8 cellular contexts compared by ENCODE assay signal in the genomic region with DNA sequence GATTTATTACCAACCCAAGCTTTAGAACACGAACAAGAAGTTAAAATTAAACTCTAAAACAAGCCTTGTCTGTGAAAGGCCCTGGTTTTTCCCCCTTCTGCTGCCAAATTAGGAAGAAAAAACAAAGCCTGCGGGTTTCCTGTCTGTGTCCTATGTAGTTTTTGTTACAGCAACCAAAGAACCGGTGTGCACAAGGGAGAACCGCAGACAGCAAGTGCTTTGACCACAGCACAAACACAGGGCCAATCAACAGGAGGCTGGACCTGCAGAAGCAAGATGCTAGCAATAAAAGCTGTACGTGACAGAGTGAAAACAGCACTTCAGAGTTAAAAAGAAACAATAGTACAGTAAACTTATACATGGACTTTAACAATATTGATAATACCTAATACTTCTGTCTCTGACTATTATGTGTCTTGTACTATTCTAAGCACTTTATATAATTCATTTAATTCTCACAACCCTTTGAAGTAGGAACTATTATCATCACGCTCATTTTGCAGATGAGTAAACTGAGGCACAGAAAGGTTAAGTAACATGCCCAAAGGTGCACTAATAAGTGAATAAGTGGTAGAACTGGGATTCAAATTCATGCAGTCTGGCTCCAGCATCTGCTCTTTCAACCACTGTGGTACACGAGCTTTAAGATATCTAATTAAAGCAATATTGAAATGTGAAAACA.
DNase-seq lines count a peak whose midpoint lies in the region; ATAC-seq and TF ChIP-seq lines count a peak whose summit lies in the region.

No MANE protein-coding gene starts in this region.

- no peak for TF ChIP-seq CTCF in WTC11 (IDR thresholded peaks at IDR 0.05)
- TF ChIP-seq CTCF in dorsolateral prefrontal cortex (IDR thresholded peaks at IDR 0.05 in 54 of 56, conservative IDR thresholded peaks at IDR 0.05 in 2 of 56; ENCODE audit: low read depth in 1 of 56, partially characterized antibody in 56 of 56), result no peak

- H3K27me3 Mint-ChIP-seq in CD8-positive, alpha-beta memory T cell, result no peaks in the 10 kb centered on the region
- no peaks in the 10 kb centered on the region for H3K27me3 Mint-ChIP-seq in WTC11 (ENCODE audit: low read depth)
- no peaks in the 10 kb centered on the region for H3K27me3 Mint-ChIP-seq in naive thymus-derived CD8-positive, alpha-beta T cell

- H3K27ac Mint-ChIP-seq in CD8-positive, alpha-beta memory T cell, result peak overlapping the region; percentile 73 to 100 (median 96)
- peak overlapping the region; percentile 98 for H3K27ac Mint-ChIP-seq in WTC11
- H3K27ac Mint-ChIP-seq in naive thymus-derived CD8-positive, alpha-beta T cell, result peak overlapping the region in 9 of 10 donors; percentile 93 to 100 (median 99)

- H3K27ac ChIP-seq in CD8-positive, alpha-beta memory T cell (ENCODE audit: low read depth, low read length), result peak overlapping the region; percentile 71
- peak overlapping the region in 58 of 59 donors; percentile 40 to 93 (median 86) for H3K27ac ChIP-seq in dorsolateral prefrontal cortex

- peaks cover 94% of the 10 kb centered on the region for H3K4me1 ChIP-seq in CD8-positive, alpha-beta memory T cell (ENCODE audit: insufficient read depth, low read length)

- DNase-seq in CD8-positive, alpha-beta memory T cell, result peak; percentile 56 to 92 (median 86)
- no peak for DNase-seq in WTC11 (ENCODE audit: low spot score)
- peak in 1 of 10 donors; percentile 26 for DNase-seq in dorsolateral prefrontal cortex
- peak; percentile 43 to 90 (median 84) for DNase-seq in naive thymus-derived CD8-positive, alpha-beta T cell
- no peak for DNase-seq in NCI-H226
- no peak for DNase-seq in NCI-H187 (lab: John Stamatoyannopoulos, UW)

- H3K36me3 ChIP-seq in CD8-positive, alpha-beta memory T cell (ENCODE audit: insufficient read depth, low read length), result no peaks in the 10 kb centered on the region

- POLR2A ChIA-PET in CD8-positive, alpha-beta memory T cell (lab: Charles Lee), result interaction anchor here (0.9 to 4.5 kb wide), 15 partner anchors 10 to 66 kb away, joined by 3 to 48 read pairs (median 9); a partner anchor contains a TSS
- POLR2A ChIA-PET in WTC11 (lab: Charles Lee), result no interaction called here
- POLR2A ChIA-PET in naive thymus-derived CD8-positive, alpha-beta T cell (lab: Charles Lee), result interaction anchor here (0.9 to 16.9 kb wide), 18 partner anchors 9 to 61 kb away, joined by 3 to 373 read pairs (median 14); a partner anchor contains a TSS

- intact Hi-C loops in dorsolateral prefrontal cortex (cut with DNase I), result loop anchor here (5.0 kb wide), 1 partner anchor 67 kb away; a partner anchor contains a TSS

- CTCF ChIA-PET in CD8-positive, alpha-beta memory T cell (lab: Charles Lee), result interaction anchor here (0.9 to 5.5 kb wide), 14 partner anchors 10 to 72 kb away, joined by 3 to 69 read pairs (median 4); a partner anchor contains a TSS
- CTCF ChIA-PET in WTC11 (lab: Charles Lee), result interaction anchor here (1.0 to 5.1 kb wide), 3 partner anchors 66 to 189 kb away, joined by 3 to 33 read pairs (median 10); a partner anchor contains a TSS

- peaks cover 4 to 28% (median 21%) of the 10 kb centered on the region in 3 donors for H3K36me3 Mint-ChIP-seq in CD8-positive, alpha-beta memory T cell
- H3K36me3 Mint-ChIP-seq in WTC11, result peaks cover 23% of the 10 kb centered on the region
- peaks cover 4 to 20% (median 15%) of the 10 kb centered on the region in 3 donors for H3K36me3 Mint-ChIP-seq in naive thymus-derived CD8-positive, alpha-beta T cell

- H3K27me3 ChIP-seq in CD8-positive, alpha-beta memory T cell (ENCODE audit: insufficient read depth, low read length, poor library complexity, severe bottlenecking), result no peaks in the 10 kb centered on the region
- no peaks in the 10 kb centered on the region for H3K27me3 ChIP-seq in dorsolateral prefrontal cortex

- H3K9me3 Mint-ChIP-seq in CD8-positive, alpha-beta memory T cell, result no peaks in the 10 kb centered on the region
- no peaks in the 10 kb centered on the region for H3K9me3 Mint-ChIP-seq in WTC11
- H3K9me3 Mint-ChIP-seq in naive thymus-derived CD8-positive, alpha-beta T cell, result peaks cover 0 to 1% (median 0%) of the 10 kb centered on the region in 9 donors

- H3K4me1 Mint-ChIP-seq in CD8-positive, alpha-beta memory T cell, result peaks cover 91 to 100% (median 98%) of the 10 kb centered on the region in 3 donors
- H3K4me1 Mint-ChIP-seq in WTC11, result peaks cover 80% of the 10 kb centered on the region
- peaks cover 43 to 98% (median 90%) of the 10 kb centered on the region in 4 donors for H3K4me1 Mint-ChIP-seq in naive thymus-derived CD8-positive, alpha-beta T cell

- H3K4me3 ChIP-seq in CD8-positive, alpha-beta memory T cell (ENCODE audit: low read length), result peak overlapping the region; percentile 64
- H3K4me3 ChIP-seq in dorsolateral prefrontal cortex, result peak overlapping the region in 4 of 59 donors; percentile 24 to 37 (median 28)

- ATAC-seq in GM19438 (IDR thresholded peaks at IDR 0.05; ENCODE audit: low read depth, unreplicated experiment) (peak; percentile 51), HG03469 (IDR thresholded peaks at IDR 0.05; ENCODE audit: unreplicated experiment) (peak; percentile 39), WTC11 (no peak)
- ATAC-seq in naive thymus-derived CD8-positive, alpha-beta T cell, result peak; percentile 64 to 69

- no peaks in the 10 kb centered on the region for H3K9me3 ChIP-seq in CD8-positive, alpha-beta memory T cell (ENCODE audit: low read length)

- H3K4me3 Mint-ChIP-seq in CD8-positive, alpha-beta memory T cell, result peak overlapping the region; percentile 63 to 95 (median 78)
- no peak overlapping the region for H3K4me3 Mint-ChIP-seq in WTC11
- peak overlapping the region; percentile 77 to 91 (median 86) for H3K4me3 Mint-ChIP-seq in naive thymus-derived CD8-positive, alpha-beta T cell

TF ChIP-seq in WTC11, 78 proteins besides CTCF, POLR2A, EP300 and RAD21 (continues in another document):
- TF ChIP-seq, protein P1, sequence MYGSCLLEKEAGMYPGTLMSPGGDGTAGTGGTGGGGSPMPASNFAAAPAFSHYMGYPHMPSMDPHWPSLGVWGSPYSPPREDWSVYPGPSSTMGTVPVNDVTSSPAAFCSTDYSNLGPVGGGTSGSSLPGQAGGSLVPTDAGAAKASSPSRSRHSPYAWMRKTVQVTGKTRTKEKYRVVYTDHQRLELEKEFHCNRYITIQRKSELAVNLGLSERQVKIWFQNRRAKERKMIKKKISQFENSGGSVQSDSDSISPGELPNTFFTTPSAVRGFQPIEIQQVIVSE (CRISPR knock-in tag; IDR thresholded peaks at IDR 0.05; ENCODE audit: borderline replicate concordance), result no peak
- TF ChIP-seq FOXJ3 (CRISPR knock-in tag; IDR thresholded peaks at IDR 0.05; ENCODE audit: borderline replicate concordance) (no peak), ZNF423 (CRISPR knock-in tag; IDR thresholded peaks at IDR 0.05) (no peak), SMAD4 (CRISPR knock-in tag; IDR thresholded peaks at IDR 0.05) (no peak), GABPB1 (CRISPR knock-in tag; IDR thresholded peaks at IDR 0.05) (no peak), MYBL2 (CRISPR knock-in tag; IDR thresholded peaks at IDR 0.05) (no peak), ZBTB21 (CRISPR knock-in tag; IDR thresholded peaks at IDR 0.05; ENCODE audit: borderline replicate concordance) (no peak), OVOL2 (CRISPR knock-in tag; IDR thresholded peaks at IDR 0.05; ENCODE audit: borderline replicate concordance) (no peak), ZNF416 (CRISPR knock-in tag; IDR thresholded peaks at IDR 0.05) (no peak)
- TF ChIP-seq, protein P2, sequence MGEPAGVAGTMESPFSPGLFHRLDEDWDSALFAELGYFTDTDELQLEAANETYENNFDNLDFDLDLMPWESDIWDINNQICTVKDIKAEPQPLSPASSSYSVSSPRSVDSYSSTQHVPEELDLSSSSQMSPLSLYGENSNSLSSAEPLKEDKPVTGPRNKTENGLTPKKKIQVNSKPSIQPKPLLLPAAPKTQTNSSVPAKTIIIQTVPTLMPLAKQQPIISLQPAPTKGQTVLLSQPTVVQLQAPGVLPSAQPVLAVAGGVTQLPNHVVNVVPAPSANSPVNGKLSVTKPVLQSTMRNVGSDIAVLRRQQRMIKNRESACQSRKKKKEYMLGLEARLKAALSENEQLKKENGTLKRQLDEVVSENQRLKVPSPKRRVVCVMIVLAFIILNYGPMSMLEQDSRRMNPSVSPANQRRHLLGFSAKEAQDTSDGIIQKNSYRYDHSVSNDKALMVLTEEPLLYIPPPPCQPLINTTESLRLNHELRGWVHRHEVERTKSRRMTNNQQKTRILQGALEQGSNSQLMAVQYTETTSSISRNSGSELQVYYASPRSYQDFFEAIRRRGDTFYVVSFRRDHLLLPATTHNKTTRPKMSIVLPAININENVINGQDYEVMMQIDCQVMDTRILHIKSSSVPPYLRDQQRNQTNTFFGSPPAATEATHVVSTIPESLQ (CRISPR knock-in tag; IDR thresholded peaks at IDR 0.05), result no peak
- TF ChIP-seq, protein P3, sequence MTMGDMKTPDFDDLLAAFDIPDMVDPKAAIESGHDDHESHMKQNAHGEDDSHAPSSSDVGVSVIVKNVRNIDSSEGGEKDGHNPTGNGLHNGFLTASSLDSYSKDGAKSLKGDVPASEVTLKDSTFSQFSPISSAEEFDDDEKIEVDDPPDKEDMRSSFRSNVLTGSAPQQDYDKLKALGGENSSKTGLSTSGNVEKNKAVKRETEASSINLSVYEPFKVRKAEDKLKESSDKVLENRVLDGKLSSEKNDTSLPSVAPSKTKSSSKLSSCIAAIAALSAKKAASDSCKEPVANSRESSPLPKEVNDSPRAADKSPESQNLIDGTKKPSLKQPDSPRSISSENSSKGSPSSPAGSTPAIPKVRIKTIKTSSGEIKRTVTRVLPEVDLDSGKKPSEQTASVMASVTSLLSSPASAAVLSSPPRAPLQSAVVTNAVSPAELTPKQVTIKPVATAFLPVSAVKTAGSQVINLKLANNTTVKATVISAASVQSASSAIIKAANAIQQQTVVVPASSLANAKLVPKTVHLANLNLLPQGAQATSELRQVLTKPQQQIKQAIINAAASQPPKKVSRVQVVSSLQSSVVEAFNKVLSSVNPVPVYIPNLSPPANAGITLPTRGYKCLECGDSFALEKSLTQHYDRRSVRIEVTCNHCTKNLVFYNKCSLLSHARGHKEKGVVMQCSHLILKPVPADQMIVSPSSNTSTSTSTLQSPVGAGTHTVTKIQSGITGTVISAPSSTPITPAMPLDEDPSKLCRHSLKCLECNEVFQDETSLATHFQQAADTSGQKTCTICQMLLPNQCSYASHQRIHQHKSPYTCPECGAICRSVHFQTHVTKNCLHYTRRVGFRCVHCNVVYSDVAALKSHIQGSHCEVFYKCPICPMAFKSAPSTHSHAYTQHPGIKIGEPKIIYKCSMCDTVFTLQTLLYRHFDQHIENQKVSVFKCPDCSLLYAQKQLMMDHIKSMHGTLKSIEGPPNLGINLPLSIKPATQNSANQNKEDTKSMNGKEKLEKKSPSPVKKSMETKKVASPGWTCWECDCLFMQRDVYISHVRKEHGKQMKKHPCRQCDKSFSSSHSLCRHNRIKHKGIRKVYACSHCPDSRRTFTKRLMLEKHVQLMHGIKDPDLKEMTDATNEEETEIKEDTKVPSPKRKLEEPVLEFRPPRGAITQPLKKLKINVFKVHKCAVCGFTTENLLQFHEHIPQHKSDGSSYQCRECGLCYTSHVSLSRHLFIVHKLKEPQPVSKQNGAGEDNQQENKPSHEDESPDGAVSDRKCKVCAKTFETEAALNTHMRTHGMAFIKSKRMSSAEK (CRISPR knock-in tag; IDR thresholded peaks at IDR 0.05; ENCODE audit: borderline replicate concordance), result no peak

Comparison
In these comparisons a context has a peak if more than half of its experiments do, and no peak if none do; other contexts are left out.
1. DNase-seq: peak in CD8-positive, alpha-beta memory T cell (5 of 5) and naive thymus-derived CD8-positive, alpha-beta T cell (10 of 10); none in WTC11 (single experiment), NCI-H226 (single experiment) and NCI-H187 (0 of 2).
2. Peak in every context shown above with its lines, with median percentiles within 50 percentile points of each other: H3K27ac Mint-ChIP-seq.